ENCODE assay signal across 27 cellular contexts in genomic region chr6:18384621-18385020, GRCh38.
"Had no signal": no experiment of that assay in that cellular context is flagged by ENCODE, and none has a peak within 500 bp of the region (broad histone marks: within the 10 kb centered on the region; RNA-seq: fewer than 3 reads in every experiment).

No MANE protein-coding gene starts in this region.

- H3K27me3 ChIP-seq: MG63 had no signal

- ATAC-seq: activated CD8-positive, alpha-beta T cell treated with anti-CD3 and anti-CD28 coated beads, Interleukin-2, amount 10 ng/mL, durations not matched to agents 7 days and 5 days; activated naive CD4-positive, alpha-beta T cell treated with anti-CD3 and anti-CD28 coated beads, Interleukin-2, amount 50 U/mL, for 72 hours; activated naive CD8-positive, alpha-beta T cell treated with anti-CD3 and anti-CD28 coated beads, Interleukin-2, amount 50 U/mL, for 24 hours; T-helper 17 cell; WTC11 had no signal

- H3K36me3 ChIP-seq: MG63 had no signal

- H3K27ac ChIP-seq: KMS-11, PC-9 had no signal

- H3K4me2 ChIP-seq: KMS-11, PC-9 had no signal

- DNase-seq: activated CD4-positive, alpha-beta T cell treated with anti-CD3 and anti-CD28 coated beads for 48 hours; activated CD4-positive, alpha-beta T cell treated with anti-CD3 and anti-CD28 coated beads, Interleukin-2, amount 50 U/mL, for 4 hours; activated CD4-positive, CD25-positive, alpha-beta regulatory T cell treated with anti-CD3 and anti-CD28 coated beads, Interleukin-2, amount 50 U/mL, for 72 hours; activated CD8-positive, alpha-beta T cell treated with anti-CD3 and anti-CD28 coated beads, Interleukin-2, amount 10 ng/mL, durations not matched to agents 7 days and 5 days; activated effector memory CD4-positive, alpha-beta T cell treated with Interleukin-2 at 50 U/mL for 16 hours; activated naive CD4-positive, alpha-beta T cell; activated naive CD8-positive, alpha-beta T cell treated with anti-CD3 and anti-CD28 coated beads, Interleukin-2, amount 50 U/mL, for 24 hours; activated T-cell treated with anti-CD3 and anti-CD28 coated beads, Interleukin-2, amount 50 U/mL, for 24 hours; amygdala; MG63; MV-4-11; NCI-H1092 treated with DMSO at 0.1 percent for 48 hours; NCI-H1417 treated with DMSO at 0.1 percent for 48 hours; NCI-H1694; NCI-H2029; NCI-H2107; NCI-H345; NCI-H510A; NCI-H526 treated with DMSO at 0.1 percent for 48 hours; PC-9; SIG-M5; T-helper 17 cell; T-helper 9 cell had no signal

- H3K4me3 ChIP-seq: MG63, PC-9 had no signal

- FAIRE-seq: astrocyte had no signal

- H3K9ac ChIP-seq: KMS-11 had no signal

- H2AFZ ChIP-seq: PC-9 had no signal

- H3K9me3 ChIP-seq: MG63 had no signal
